In the genomic region with DNA sequence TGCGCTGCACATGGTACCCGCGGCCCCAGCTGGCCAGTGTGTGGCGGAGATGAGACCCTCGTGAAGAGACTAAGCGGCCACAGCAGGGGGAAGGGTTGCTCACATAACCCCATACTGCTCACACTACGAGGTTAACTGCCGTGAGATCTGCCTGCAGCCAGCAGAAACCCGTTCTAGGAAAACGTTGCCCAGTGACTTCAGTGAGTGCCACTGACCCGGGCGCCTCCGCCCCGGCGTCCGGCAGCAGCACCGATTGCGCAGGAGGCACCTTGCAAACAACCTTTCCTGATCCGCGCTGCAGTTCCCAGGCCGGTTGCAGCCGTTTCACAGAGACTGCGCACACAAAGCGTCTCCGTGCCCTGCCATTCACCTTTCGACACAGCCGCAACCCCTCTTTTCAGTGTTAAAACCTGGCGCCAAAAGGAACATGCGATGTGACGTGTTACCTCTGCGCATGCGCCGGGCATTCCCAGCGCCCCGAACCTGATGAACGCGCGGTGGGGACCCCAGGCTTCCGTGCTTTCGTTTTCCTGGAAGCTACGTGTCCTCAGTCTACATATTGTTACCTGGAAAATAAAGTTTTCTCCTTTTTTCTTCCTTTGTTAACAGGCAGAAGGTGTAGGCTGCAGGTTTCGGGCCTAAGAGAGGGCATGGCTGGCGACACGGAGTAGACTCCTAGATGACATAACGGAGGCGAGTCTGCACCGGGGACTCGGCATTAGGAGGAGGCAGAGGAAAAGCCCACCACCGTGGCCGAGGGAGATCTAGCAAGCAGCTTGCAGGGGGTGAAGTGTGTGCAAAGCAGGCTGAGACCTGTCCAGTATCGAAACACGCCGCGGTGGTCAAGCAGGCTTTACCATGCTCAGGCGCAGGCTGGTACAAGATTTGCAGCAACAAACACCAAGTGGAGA, we compare ENCODE assay signal across 8 cellular contexts. TPM values are rescaled to one million over a fixed set of nuclear protein-coding genes. Genes with fewer than 3 reads are reported as not detected.
DNase-seq lines count a peak whose midpoint lies in the region; ATAC-seq and TF ChIP-seq lines count a peak whose summit lies in the region.

No MANE protein-coding gene starts in this region.

- H4K5ac ChIP-seq in H9 (ENCODE audit: insufficient read length, low read depth, low read length), result peak overlapping the region; percentile 56

- no peak overlapping the region for H2AK5ac ChIP-seq in H9 (ENCODE audit: insufficient read length, low read length)

- peak overlapping the region; percentile 84 for H3K14ac ChIP-seq in H9 (ENCODE audit: insufficient read depth, low read length)

- no peaks in the 10 kb centered on the region for H3K4me1 ChIP-seq in H9 (ENCODE audit: insufficient read depth, low read length)
- H3K4me1 ChIP-seq in gastrocnemius medialis, result peaks cover 30 to 44% of the 10 kb centered on the region in 2 donors
- no peaks in the 10 kb centered on the region for H3K4me1 ChIP-seq in MM.1S (ENCODE audit: low read length)

- H3K9me3 ChIP-seq in H9 (ENCODE audit: control insufficient read depth, low read depth, low read length), result no peaks in the 10 kb centered on the region
- no peaks in the 10 kb centered on the region for H3K9me3 ChIP-seq in gastrocnemius medialis
- no peaks in the 10 kb centered on the region for H3K9me3 ChIP-seq in MM.1S (replicated peaks; ENCODE audit: insufficient read depth, low read length)

- peaks cover 5% of the 10 kb centered on the region; the same call in 1 of the 2 replicates for H3K79me2 ChIP-seq in H9 (ENCODE audit: insufficient read depth, low read length)
- H3K79me2 ChIP-seq in MM.1S (ENCODE audit: low read length), result peaks cover 95% of the 10 kb centered on the region

- H3K27me3 ChIP-seq in H9 (ENCODE audit: insufficient read depth, low read length), result no peaks in the 10 kb centered on the region
- H3K27me3 ChIP-seq in gastrocnemius medialis, result no peaks in the 10 kb centered on the region
- H3K27me3 ChIP-seq in MM.1S (replicated peaks; ENCODE audit: insufficient read depth, low read length), result no peaks in the 10 kb centered on the region

- peak overlapping the region; percentile 75 to 80 for H3K4me3 Mint-ChIP-seq in H9
- H3K4me3 Mint-ChIP-seq in T-helper 1 cell treated with Interleukin-12 subunit alpha and Interleukin-12 subunit beta and Interleukin-4 antibody, amounts not matched to agents 30 μg/mL and 1 μg/mL, for 36 hours, result peak overlapping the region; percentile 85

- no peaks in the 10 kb centered on the region for H3F3A ChIP-seq in MM.1S (ENCODE audit: insufficient read depth, low read length)

- no CpG with 5 or more reads among the region's 55 CpGs for WGBS in H9 (ENCODE audit: extremely low coverage, insufficient read length, low lambda C conversion rate)

- no peak overlapping the region for H3T11ph ChIP-seq in H9 (ENCODE audit: low read length)

- no peak overlapping the region; the same call in 1 of the 2 replicates for H3K4ac ChIP-seq in H9 (ENCODE audit: low read depth, low read length)

- no peak for TF ChIP-seq POLR2A in NB4 (IDR thresholded peaks at IDR 0.05; ENCODE audit: extremely low read depth, insufficient read length)
- no peak for TF ChIP-seq POLR2A in gastrocnemius medialis (IDR thresholded peaks at IDR 0.05)

- peaks cover 14% of the 10 kb centered on the region for H3K23me2 ChIP-seq in H9 (ENCODE audit: insufficient read length, low read depth, low read length, poor library complexity, severe bottlenecking)

- no peak overlapping the region for H2BK15ac ChIP-seq in H9 (ENCODE audit: low read depth, low read length)

- peaks cover 4% of the 10 kb centered on the region for H3K79me1 ChIP-seq in H9 (ENCODE audit: insufficient read depth, low read depth, low read length, poor library complexity, severe bottlenecking)

- DNase-seq in ELR (ENCODE audit: low read depth) (peak; percentile 80), H9 (peak; percentile 84), NB4 (ENCODE audit: low read depth) (peak; percentile 60), anterior cingulate cortex (lab: John Stamatoyannopoulos, UW) (peak in 56 of 58 donors; percentile 11 to 80 (median 57)), hypothalamus (lab: John Stamatoyannopoulos, UW) (peak in 50 of 51 donors; percentile 10 to 82 (median 49)), gastrocnemius medialis (peak; percentile 7 to 54), MM.1S (no peak)

- in situ Hi-C loops in gastrocnemius medialis (cut with MboI; ENCODE audit: low sequenced_read_pairs in 4 of 4), result loop anchor here in 1 of 4 donors (25.0 kb wide), 2 partner anchors 104 to 304 kb away; a partner anchor contains a TSS

- no peak for TF ChIP-seq CTCF in H9 (conservative IDR thresholded peaks at IDR 0.05)
- no peak for TF ChIP-seq CTCF in NB4 (IDR thresholded peaks at IDR 0.05; ENCODE audit: low read depth, low read length)
- TF ChIP-seq CTCF in gastrocnemius medialis (IDR thresholded peaks at IDR 0.05 in 4 of 5, conservative IDR thresholded peaks at IDR 0.05 in 1 of 5), result no peak
- TF ChIP-seq CTCF in MM.1S (IDR thresholded peaks at IDR 0.05; ENCODE audit: low read length), result no peak

- H3K27ac ChIP-seq in H9 (ENCODE audit: insufficient read length, low read depth, low read length) (peak overlapping the region; percentile 50), gastrocnemius medialis (peak overlapping the region; percentile 69 to 81 (median 79)), MM.1S (ENCODE audit: low read length) (no peak overlapping the region)

- peak overlapping the region; percentile 77 for H3K9ac ChIP-seq in H9 (ENCODE audit: extremely low read depth, insufficient read length, low read length)
- H3K9ac ChIP-seq in MM.1S (ENCODE audit: low read length), result no peak overlapping the region

- peaks cover 17% of the 10 kb centered on the region in 2 experiments for H3K4me1 Mint-ChIP-seq in H9
- H3K4me1 Mint-ChIP-seq in T-helper 1 cell treated with Interleukin-12 subunit alpha and Interleukin-12 subunit beta and Interleukin-4 antibody, amounts not matched to agents 30 μg/mL and 1 μg/mL, for 36 hours (ENCODE audit: low read depth), result peaks cover 36% of the 10 kb centered on the region

- H3K9me2 ChIP-seq in MM.1S (replicated peaks; ENCODE audit: insufficient read depth, low read length), result no peaks in the 10 kb centered on the region

- H3K4me2 ChIP-seq in H9 (ENCODE audit: insufficient read depth, insufficient read length, low read length), result peak overlapping the region; percentile 61
- no peak overlapping the region for H3K4me2 ChIP-seq in MM.1S (ENCODE audit: low read depth, low read length)

- ATAC-seq in gastrocnemius medialis, result peak; percentile 50 to 82

- peak overlapping the region; percentile 1 for H2BK120ac ChIP-seq in H9 (ENCODE audit: low read depth, low read length, poor library complexity, severe bottlenecking)

- H3K18ac ChIP-seq in H9 (ENCODE audit: insufficient read length, low read depth, low read length), result peak overlapping the region; percentile 71

- H3K56ac ChIP-seq in H9 (ENCODE audit: insufficient read length, low read depth, low read length), result no peak overlapping the region

- no peak overlapping the region for H2BK20ac ChIP-seq in H9 (ENCODE audit: low read depth, low read length, poor library complexity, severe bottlenecking)

- H3K4me3 ChIP-seq in NB4 (ENCODE audit: low read depth, low read length) (peak overlapping the region; percentile 66), gastrocnemius medialis (peak overlapping the region; percentile 61 to 71 (median 67)), MM.1S (ENCODE audit: low read length) (no peak overlapping the region)

- no peak overlapping the region for H4K8ac ChIP-seq in H9 (replicated peaks; ENCODE audit: insufficient read length, low read depth, low read length)

- peak overlapping the region; percentile 0 for H2BK5ac ChIP-seq in H9 (ENCODE audit: insufficient read length, low read length)

- H3K27ac Mint-ChIP-seq in H9, result peak overlapping the region; percentile 96 to 99 (median 98)
- H3K27ac Mint-ChIP-seq in T-helper 1 cell treated with Interleukin-12 subunit alpha and Interleukin-12 subunit beta and Interleukin-4 antibody, amounts not matched to agents 30 μg/mL and 1 μg/mL, for 36 hours, result peak overlapping the region; percentile 93

- intact Hi-C loops in gastrocnemius medialis (cut with DNase I; ENCODE audit: low total_unique reads), result loop anchor here (1.0 kb wide), 1 partner anchor 8 kb away; no protein-coding TSS in a partner anchor

- H3K27me3 Mint-ChIP-seq in H9 (ENCODE audit: low read depth), result no peaks in the 10 kb centered on the region
- H3K27me3 Mint-ChIP-seq in T-helper 1 cell treated with Interleukin-12 subunit alpha and Interleukin-12 subunit beta and Interleukin-4 antibody, amounts not matched to agents 30 μg/mL and 1 μg/mL, for 36 hours (ENCODE audit: low read depth), result no peaks in the 10 kb centered on the region

- H4K91ac ChIP-seq in H9 (ENCODE audit: insufficient read length, low read depth, low read length), result peak overlapping the region; percentile 4

- H2AFZ ChIP-seq in H9 (ENCODE audit: low read length) (no peak overlapping the region), MM.1S (ENCODE audit: low read length) (no peak overlapping the region)

- peaks cover 1 to 4% (median 2%) of the 10 kb centered on the region in 3 experiments; a peak in 3 of 7 replicates for H3K36me3 Mint-ChIP-seq in H9 (ENCODE audit: insufficient read depth in 1 of 3, low read depth in 3 of 3)
- H3K36me3 Mint-ChIP-seq in T-helper 1 cell treated with Interleukin-12 subunit alpha and Interleukin-12 subunit beta and Interleukin-4 antibody, amounts not matched to agents 30 μg/mL and 1 μg/mL, for 36 hours (ENCODE audit: low read depth), result peaks cover 17% of the 10 kb centered on the region

- no peak overlapping the region for H2BK12ac ChIP-seq in H9 (ENCODE audit: insufficient read length, low read depth, low read length)

- H3K36me3 ChIP-seq in gastrocnemius medialis, result no peaks in the 10 kb centered on the region
- no peaks in the 10 kb centered on the region for H3K36me3 ChIP-seq in MM.1S (replicated peaks; ENCODE audit: insufficient read depth, low read length)

- H3K23ac ChIP-seq in H9 (ENCODE audit: insufficient read length, low read depth, low read length), result no peak overlapping the region

- H4K20me1 ChIP-seq in H9 (ENCODE audit: control insufficient read depth, insufficient read depth, insufficient read length) (no peaks in the 10 kb centered on the region), MM.1S (ENCODE audit: insufficient read depth, low read length) (peaks cover 2% of the 10 kb centered on the region; the same call in 1 of the 2 replicates)

- H3K9me3 Mint-ChIP-seq in H9, result no peaks in the 10 kb centered on the region; a peak in 1 of 5 replicates
- H3K9me3 Mint-ChIP-seq in T-helper 1 cell treated with Interleukin-12 subunit alpha and Interleukin-12 subunit beta and Interleukin-4 antibody, amounts not matched to agents 30 μg/mL and 1 μg/mL, for 36 hours, result no peaks in the 10 kb centered on the region

RNA-seq across cellular contexts. Expression of a gene that starts 8.9 kb away (rescaled TPM):
- total RNA-seq in H9 (2021) (54.5 and 58.0 TPM in 2 replicates), gastrocnemius medialis (10 to 100 TPM; 57.6 to 82.7 (median 75.4) TPM)
